Comparison of ENCODE assay signal across 15 cellular contexts in the genomic region with DNA sequence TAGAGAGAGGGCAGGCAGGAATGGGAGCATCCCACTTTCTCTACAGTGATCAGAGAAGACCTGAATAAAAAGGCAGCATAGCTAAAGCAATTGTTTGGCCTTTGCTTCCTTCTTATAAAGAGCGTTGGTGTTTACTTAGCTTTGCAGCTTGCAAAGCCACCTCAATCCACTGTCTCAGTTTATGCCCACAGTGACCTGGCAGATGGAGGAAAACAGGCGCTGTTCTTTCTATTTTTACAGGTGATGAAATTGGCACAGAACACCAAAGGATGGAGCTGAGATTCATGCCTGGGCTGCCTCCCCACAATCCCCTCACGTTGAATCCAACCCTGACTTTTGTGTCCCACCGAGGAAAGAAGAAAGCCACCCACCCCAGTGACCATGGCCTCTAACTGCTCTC.
"Had no signal": no experiment of that assay in that cellular context is flagged by ENCODE, and none has a peak within 500 bp of the region (broad histone marks: within the 10 kb centered on the region; RNA-seq: fewer than 3 reads in every experiment).

No MANE protein-coding gene starts in this region.

- H3K27me3 ChIP-seq: neural progenitor cell, upper lobe of left lung had no signal

- H3K9me3 ChIP-seq: heart right ventricle, upper lobe of left lung had no signal

- ATAC-seq: activated CD8-positive, alpha-beta memory T cell treated with anti-CD3 and anti-CD28 coated beads, Interleukin-2, amount 10 ng/mL, durations not matched to agents 7 days and 5 days; activated CD8-positive, alpha-beta T cell treated with anti-CD3 and anti-CD28 coated beads for 36 hours; left lobe of liver; naive thymus-derived CD8-positive, alpha-beta T cell; stimulated activated naive CD8-positive, alpha-beta T cell treated with anti-CD3 and anti-CD28 coated beads, Interleukin-15, Interleukin-2, amounts not matched to agents 100 U/mL and 50 U/mL, for 24 hours; T-helper 17 cell had no signal

- H3K27ac ChIP-seq: epithelial cell of prostate, heart right ventricle, neural progenitor cell, upper lobe of left lung had no signal

- H3K4me3 ChIP-seq: heart right ventricle, neural progenitor cell, upper lobe of left lung had no signal

- H3K4me1 ChIP-seq: heart right ventricle, upper lobe of left lung had no signal

- H3K36me3 ChIP-seq: heart right ventricle, neural progenitor cell, upper lobe of left lung had no signal

- DNase-seq: activated CD4-positive, alpha-beta T cell treated with anti-CD3 and anti-CD28 coated beads for 48 hours; activated CD8-positive, alpha-beta memory T cell treated with anti-CD3 and anti-CD28 coated beads, Interleukin-2, amount 10 ng/mL, durations not matched to agents 7 days and 5 days; activated CD8-positive, alpha-beta T cell treated with anti-CD3 and anti-CD28 coated beads for 36 hours; activated effector memory CD4-positive, alpha-beta T cell treated with anti-CD3 and anti-CD28 coated beads, Interleukin-2, amount 50 U/mL, for 16 hours; activated naive CD4-positive, alpha-beta T cell treated with anti-CD3 and anti-CD28 coated beads, Interleukin-2, amount 10 ng/mL, durations not matched to agents 7 days and 5 days; activated T-cell treated with anti-CD3 and anti-CD28 coated beads for 4 hours; heart right ventricle; naive thymus-derived CD8-positive, alpha-beta T cell; stimulated activated CD4-positive, alpha-beta T cell treated with anti-CD3 and anti-CD28 coated beads, Interleukin-4, amount 100 ng/mL, for 4 hours; stimulated activated naive CD8-positive, alpha-beta T cell treated with anti-CD3 and anti-CD28 coated beads, Interleukin-15, Interleukin-2, amounts not matched to agents 100 U/mL and 50 U/mL, for 24 hours; T-helper 17 cell; upper lobe of left lung had no signal
